ENCODE assay signal across 8 cellular contexts in genomic region chr2:240989451-240990265, GRCh38. TPM values are rescaled to one million over a fixed set of nuclear protein-coding genes. Genes with fewer than 3 reads are reported as not detected.
A peak's percentile ranks its signal among the peaks of the same experiment; 100 is the strongest.
DNase-seq lines count a peak whose midpoint lies in the region; ATAC-seq lines count a peak whose summit lies in the region.

No MANE protein-coding gene starts in this region.

- H3K4me3 ChIP-seq in H7 (ENCODE audit: insufficient read depth, low read depth, low read length) = no peak overlapping the region

- no peaks in the 10 kb centered on the region for H3K36me3 ChIP-seq in H7 (replicated peaks; ENCODE audit: control insufficient read depth, insufficient read depth, low read length)

- no peak for ATAC-seq in HG03565 (IDR thresholded peaks at IDR 0.05; ENCODE audit: unreplicated experiment)

- H3K27me3 ChIP-seq in H7 (ENCODE audit: control insufficient read depth, insufficient read depth, low read length) = no peaks in the 10 kb centered on the region

- peak; percentile 83 for DNase-seq in 8988T
- DNase-seq in H7 = peak; percentile 86
- peak; percentile 23 for DNase-seq in SKM-1 treated with dmso at 0.1 percent for 144 hours (lab: John Stamatoyannopoulos, UW; ENCODE audit: unreplicated experiment)
- DNase-seq in hepatic stellate cell (ENCODE audit: low spot score) = peak; percentile 35
- DNase-seq in mucosa of gallbladder (ENCODE audit: low spot score) = no peak
- no peak for DNase-seq in AG08396 (ENCODE audit: low spot score)
- no peak for DNase-seq in NCI-H2196 treated with DMSO at 0.1 percent for 48 hours (lab: John Stamatoyannopoulos, UW; ENCODE audit: unreplicated experiment)

RNA-seq across cellular contexts. Expression of gene SNED1, which starts 8.8 kb away (rescaled TPM):
- 0.52 and 1.1 TPM in 2 replicates for total RNA-seq in H7 (2014; rRNA removed; shearing (Covaris generic))
- 40.9 TPM for total RNA-seq in mucosa of gallbladder

Comparison
In these comparisons a context has a peak if more than half of its experiments do, and no peak if none do; other contexts are left out.
1. DNase-seq: peak in 8988T (single experiment), H7 (single experiment), SKM-1 treated with dmso at 0.1 percent for 144 hours (single experiment) and hepatic stellate cell (single experiment); none in mucosa of gallbladder (single experiment), AG08396 (single experiment) and NCI-H2196 treated with DMSO at 0.1 percent for 48 hours (single experiment).
2. RNA of gene SNED1, which starts 8.8 kb away (total RNA-seq): 40.9 TPM in mucosa of gallbladder (single experiment); 0.52 to 1.1 TPM in H7; every median in the first group is over 10 times any median in the second.